ENCODE assay signal across 1 cellular context in the genomic region with DNA sequence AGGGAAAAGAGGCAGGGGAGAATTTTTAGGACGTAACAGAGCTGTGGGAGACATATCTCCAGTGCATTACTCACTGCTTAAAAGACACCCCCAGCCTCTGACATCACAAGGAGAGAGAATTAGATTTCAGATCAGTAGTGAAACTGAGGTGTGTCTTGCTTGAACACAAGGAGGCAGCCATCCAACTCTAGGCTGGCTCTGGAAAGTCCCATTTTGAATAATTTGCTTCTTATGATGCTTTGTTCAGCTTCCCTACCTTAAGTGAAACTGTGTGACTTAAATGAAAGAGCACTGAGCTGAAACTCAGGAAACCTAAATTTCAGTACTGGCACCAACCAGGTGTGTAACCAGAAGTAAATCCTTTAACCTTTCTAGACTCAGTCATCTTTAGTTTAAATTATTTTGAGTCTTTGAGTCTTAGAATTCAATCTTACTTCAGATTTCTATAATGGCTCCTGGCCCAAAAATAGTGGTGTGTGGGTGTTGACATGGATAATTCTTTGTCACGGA.
TF ChIP-seq lines count a peak whose summit lies in the region.

No MANE protein-coding gene starts in this region.

TF ChIP-seq in GM12878, 131 proteins besides CTCF, POLR2A, EP300 and RAD21 (continued from another document):
- TF ChIP-seq, protein P1, sequence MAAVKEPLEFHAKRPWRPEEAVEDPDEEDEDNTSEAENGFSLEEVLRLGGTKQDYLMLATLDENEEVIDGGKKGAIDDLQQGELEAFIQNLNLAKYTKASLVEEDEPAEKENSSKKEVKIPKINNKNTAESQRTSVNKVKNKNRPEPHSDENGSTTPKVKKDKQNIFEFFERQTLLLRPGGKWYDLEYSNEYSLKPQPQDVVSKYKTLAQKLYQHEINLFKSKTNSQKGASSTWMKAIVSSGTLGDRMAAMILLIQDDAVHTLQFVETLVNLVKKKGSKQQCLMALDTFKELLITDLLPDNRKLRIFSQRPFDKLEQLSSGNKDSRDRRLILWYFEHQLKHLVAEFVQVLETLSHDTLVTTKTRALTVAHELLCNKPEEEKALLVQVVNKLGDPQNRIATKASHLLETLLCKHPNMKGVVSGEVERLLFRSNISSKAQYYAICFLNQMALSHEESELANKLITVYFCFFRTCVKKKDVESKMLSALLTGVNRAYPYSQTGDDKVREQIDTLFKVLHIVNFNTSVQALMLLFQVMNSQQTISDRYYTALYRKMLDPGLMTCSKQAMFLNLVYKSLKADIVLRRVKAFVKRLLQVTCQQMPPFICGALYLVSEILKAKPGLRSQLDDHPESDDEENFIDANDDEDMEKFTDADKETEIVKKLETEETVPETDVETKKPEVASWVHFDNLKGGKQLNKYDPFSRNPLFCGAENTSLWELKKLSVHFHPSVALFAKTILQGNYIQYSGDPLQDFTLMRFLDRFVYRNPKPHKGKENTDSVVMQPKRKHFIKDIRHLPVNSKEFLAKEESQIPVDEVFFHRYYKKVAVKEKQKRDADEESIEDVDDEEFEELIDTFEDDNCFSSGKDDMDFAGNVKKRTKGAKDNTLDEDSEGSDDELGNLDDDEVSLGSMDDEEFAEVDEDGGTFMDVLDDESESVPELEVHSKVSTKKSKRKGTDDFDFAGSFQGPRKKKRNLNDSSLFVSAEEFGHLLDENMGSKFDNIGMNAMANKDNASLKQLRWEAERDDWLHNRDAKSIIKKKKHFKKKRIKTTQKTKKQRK (IDR thresholded peaks at IDR 0.05; ENCODE audit: low read depth, low read length), result no peak
- TF ChIP-seq NR2C2 (IDR thresholded peaks at IDR 0.05; ENCODE audit: borderline replicate concordance, control insufficient read depth, insufficient read length, low read depth) (no peak), CHD2 (IDR thresholded peaks at IDR 0.05; ENCODE audit: borderline replicate concordance, low read depth, low read length) (peak; percentile 86), IKZF1 (conservative IDR thresholded peaks at IDR 0.05) (peak; percentile 92), RBBP5 (conservative IDR thresholded peaks at IDR 0.05) (no peak), ATF7 (IDR thresholded peaks at IDR 0.05; ENCODE audit: low read depth) (peak; percentile 94), MEF2B (IDR thresholded peaks at IDR 0.05; ENCODE audit: partially characterized antibody, poor library complexity, severe bottlenecking) (peak; percentile 38), RELA (IDR thresholded peaks at IDR 0.05; ENCODE audit: borderline replicate concordance, partially characterized antibody) (peak; percentile 99), IKZF2 (IDR thresholded peaks at IDR 0.05) (peak; percentile 92 to 94), TAF1 (IDR thresholded peaks at IDR 0.05; ENCODE audit: borderline replicate concordance, low read depth, low read length) (peak; percentile 15; the same call in 1 of the 2 replicates)
TF ChIP-seq in GM12878: peak in this region for 58.
